ENCODE assay signal across 16 cellular contexts in genomic region chr4:163164110-163164509, GRCh38. TPM values are rescaled to one million over a fixed set of nuclear protein-coding genes. Genes with fewer than 3 reads are reported as not detected.
DNase-seq lines count a peak whose midpoint lies in the region; ATAC-seq, FAIRE-seq and TF ChIP-seq lines count a peak whose summit lies in the region.
"Had no signal": no experiment of that assay in that cellular context is flagged by ENCODE, and none has a peak within 500 bp of the region (broad histone marks: within the 10 kb centered on the region; RNA-seq: fewer than 3 reads in every experiment).

No MANE protein-coding gene starts in this region.

- peaks cover 10% of the 10 kb centered on the region; the same call in 1 of the 2 replicates for H3K36me3 ChIP-seq in GM23248 (ENCODE audit: low read depth)
- peaks cover 31% of the 10 kb centered on the region for H3K36me3 ChIP-seq in SU-DHL-6 (ENCODE audit: low read length)
- no peaks in the 10 kb centered on the region for H3K36me3 ChIP-seq in iPS-15b (ENCODE audit: control insufficient read depth, insufficient read depth, low read length)
- peaks cover 0 to 3% of the 10 kb centered on the region in 2 donors for H3K36me3 ChIP-seq in aorta (ENCODE audit: control insufficient read depth in 1 of 2, insufficient read depth in 2 of 2, low read length in 1 of 2)

- in situ Hi-C loops in GM23248 (cut with MboI): no loop called here

- H3K9ac ChIP-seq in GM23248 (no peak overlapping the region), SU-DHL-6 (ENCODE audit: low read length) (no peak overlapping the region), iPS-15b (ENCODE audit: low read depth, low read length) (no peak overlapping the region)

- TF ChIP-seq CTCF in SU-DHL-6 (IDR thresholded peaks at IDR 0.05; ENCODE audit: insufficient read depth, low read length, poor library complexity, severe bottlenecking): no peak

- H3K4me2 ChIP-seq in GM23248 (ENCODE audit: unreplicated experiment) (peak overlapping the region; percentile 97), SU-DHL-6 (ENCODE audit: low read depth, low read length, poor library complexity, severe bottlenecking) (peak overlapping the region; percentile 85)

- peaks cover 30% of the 10 kb centered on the region for H3K4me1 ChIP-seq in GM23248 (ENCODE audit: insufficient read depth)
- peaks cover 5% of the 10 kb centered on the region for H3K4me1 ChIP-seq in iPS-15b (ENCODE audit: control insufficient read depth, insufficient read depth, low read length)
- peaks cover 0 to 6% of the 10 kb centered on the region in 2 donors for H3K4me1 ChIP-seq in aorta (ENCODE audit: control insufficient read depth in 1 of 2, insufficient read depth in 2 of 2, low read length in 2 of 2)

- intact Hi-C loops in aorta (cut with DNase I): loop anchor here in 1 of 2 donors (10.0 kb wide), 1 partner anchor 171 kb away; the partner anchor contains the start of gene NPY1R

- no peaks in the 10 kb centered on the region for H3K9me3 ChIP-seq in GM23248 (ENCODE audit: low read depth)
- H3K9me3 ChIP-seq in SU-DHL-6 (ENCODE audit: insufficient read depth, low read length): no peaks in the 10 kb centered on the region
- no peaks in the 10 kb centered on the region for H3K9me3 ChIP-seq in iPS-15b (ENCODE audit: control insufficient read depth, insufficient read depth, low read length)
- H3K9me3 ChIP-seq in aorta (ENCODE audit: control insufficient read depth, low read length): no peaks in the 10 kb centered on the region
- H3K9me3 ChIP-seq: Peyer's patch, suprapubic skin had no signal

- ATAC-seq in aorta (ENCODE audit: low FRiP score) (no peak), HG03159 (IDR thresholded peaks at IDR 0.05; ENCODE audit: unreplicated experiment) (no peak)
- ATAC-seq: SK-N-SH treated with all-trans-retinoic acid at 6 μM for 48 hours had no signal

- no peaks in the 10 kb centered on the region for H3K27me3 ChIP-seq in GM23248 (replicated peaks; ENCODE audit: insufficient read depth)
- no peaks in the 10 kb centered on the region for H3K27me3 ChIP-seq in SU-DHL-6 (ENCODE audit: low read length)
- H3K27me3 ChIP-seq in iPS-15b (ENCODE audit: control insufficient read depth, insufficient read depth, low read length): no peaks in the 10 kb centered on the region
- no peaks in the 10 kb centered on the region for H3K27me3 ChIP-seq in aorta (ENCODE audit: control insufficient read depth in 1 of 2, insufficient read depth in 2 of 2, low read length in 1 of 2)
- H3K27me3 ChIP-seq: Peyer's patch, suprapubic skin had no signal

- 87 to 90% methylated on average over 4 of the region's 4 CpGs for WGBS in GM23248 (ENCODE audit: low coverage in 1 of 2, low lambda C conversion rate in 2 of 2, missing lambda C conversion rate in 2 of 2), 2 experiments
- 79 to 83% methylated on average over 4 of the region's 4 CpGs for WGBS in aorta, 2 donors

- H3K4me3 ChIP-seq in GM23248 (no peak overlapping the region), SU-DHL-6 (ENCODE audit: insufficient read depth, low read length, poor library complexity, severe bottlenecking) (no peak overlapping the region), iPS-15b (ENCODE audit: low read depth, low read length) (peak overlapping the region; percentile 80), aorta (ENCODE audit: low read length in 2 of 2) (no peak overlapping the region)

- peak; percentile 14 for FAIRE-seq in A204.1 (lab: Jason Lieb, UNC)

- no peak overlapping the region for H3K27ac ChIP-seq in GM23248
- H3K27ac ChIP-seq in SU-DHL-6 (ENCODE audit: low read depth, low read length): no peak overlapping the region
- H3K27ac ChIP-seq in aorta (ENCODE audit: low read depth in 1 of 2, low read length in 2 of 2): no peak overlapping the region
- H3K27ac ChIP-seq: Peyer's patch, suprapubic skin had no signal

- H2AFZ ChIP-seq in GM23248: no peak overlapping the region
- H2AFZ ChIP-seq in SU-DHL-6 (ENCODE audit: low read depth, low read length, severe bottlenecking): no peak overlapping the region

- peaks cover 22% of the 10 kb centered on the region for H3F3A ChIP-seq in GM23248 (ENCODE audit: insufficient read depth)
- H3F3A ChIP-seq in SU-DHL-6 (ENCODE audit: insufficient read depth): peaks cover 7% of the 10 kb centered on the region; the same call in 1 of the 2 replicates

- DNase-seq in GM23248: no peak
- DNase-seq in aorta: no peak
- no peak for DNase-seq in superior temporal gyrus (ENCODE audit: extremely low spot score)
- no peak for DNase-seq in NCI-H1105 treated with DMSO at 0.1 percent for 48 hours (lab: John Stamatoyannopoulos, UW)
- DNase-seq: activated CD4-positive, alpha-beta T cell treated with anti-CD3 and anti-CD28 coated beads, Interleukin-2, amount 10 ng/mL, durations not matched to agents 24 days and 14 days; activated T-cell treated with anti-CD3 and anti-CD28 coated beads for 4 hours; effector CD8-positive, alpha-beta T cell; NCI-H748 treated with DMSO at 0.1 percent for 48 hours; Peyer's patch; stimulated activated CD4-positive, alpha-beta T cell treated with anti-CD3 and anti-CD28 coated beads, Interleukin-4, amount 100 ng/mL, for 1 hour had no signal

- H3K9me2 ChIP-seq in GM23248 (ENCODE audit: insufficient read depth) (no peaks in the 10 kb centered on the region), SU-DHL-6 (replicated peaks; ENCODE audit: insufficient read depth, low read length) (no peaks in the 10 kb centered on the region)

- peaks cover 66% of the 10 kb centered on the region for H3K79me2 ChIP-seq in GM23248 (ENCODE audit: insufficient read depth)
- H3K79me2 ChIP-seq in SU-DHL-6 (ENCODE audit: insufficient read depth, low read length): peaks cover 75% of the 10 kb centered on the region

- H4K20me1 ChIP-seq in GM23248 (ENCODE audit: insufficient read depth) (no peaks in the 10 kb centered on the region), SU-DHL-6 (ENCODE audit: low read depth, low read length) (peaks cover 4% of the 10 kb centered on the region)

RNA-seq across cellular contexts. Expression of gene NAF1, which starts 2.6 kb away (rescaled TPM):
- 2.8 and 9.7 TPM in 2 replicates for total RNA-seq in GM23248 (2014; rRNA removed; shearing (Covaris generic))
- polyA plus RNA-seq in GM23248 (2016; fragmentation: Nextera tagmentation; extraction: Ambion mirVana): 4.5 and 6.2 TPM in 2 replicates
- 10 to 100 TPM; 23.8 to 35.7 TPM for total RNA-seq in aorta
- polyA plus RNA-seq in aorta: 10 to 100 TPM in 1 of 2 donors, 1 to 10 TPM in 1; 2.6 to 10.0 TPM
